Comparison of ENCODE assay signal across 26 cellular contexts in genomic region chr11:60059052-60059451, GRCh38. TPM values are rescaled to one million over a fixed set of nuclear protein-coding genes. Genes with fewer than 3 reads are reported as not detected.
"Had no signal": no experiment of that assay in that cellular context is flagged by ENCODE, and none has a peak within 500 bp of the region (broad histone marks: within the 10 kb centered on the region; RNA-seq: fewer than 3 reads in every experiment).

No MANE protein-coding gene starts in this region.

- H3K4me3 ChIP-seq: coronary artery, esophagus muscularis mucosa, gastroesophageal sphincter, heart left ventricle, mucosa of descending colon, ovary, right lobe of liver, testis had no signal

- H3K9me3 Mint-ChIP-seq: activated CD4-positive, alpha-beta T cell treated with anti-CD3 and anti-CD28 coated beads, Interleukin-2, amount 10 ng/mL, durations not matched to agents 7 days and 5 days; type B pancreatic cell had no signal

- DNase-seq: activated CD4-positive, alpha-beta T cell treated with anti-CD3 and anti-CD28 coated beads, Interleukin-2, amount 10 ng/mL, durations not matched to agents 7 days and 5 days; activated CD4-positive, CD25-positive, alpha-beta regulatory T cell; activated CD8-positive, alpha-beta memory T cell treated with anti-CD3 and anti-CD28 coated beads, Interleukin-2, amount 50 U/mL, for 4 hours; activated effector memory CD4-positive, alpha-beta T cell treated with anti-CD3 and anti-CD28 coated beads, Interleukin-2, amount 50 U/mL, for 16 hours; activated naive CD4-positive, alpha-beta T cell treated with anti-CD3 and anti-CD28 coated beads, Interleukin-2, amount 50 U/mL, for 16 hours; activated T-cell treated with anti-CD3 and anti-CD28 coated beads, Interleukin-2, amount 50 U/mL, for 48 hours; aorta; brain microvascular endothelial cell; effector CD4-positive, alpha-beta T cell; heart left ventricle; left ventricle myocardium superior; mucosa of descending colon; naive B cell; ovary; right lobe of liver; small intestine; stimulated activated CD4-positive, alpha-beta T cell treated with anti-CD3 and anti-CD28 coated beads, Interleukin-4, amount 100 ng/mL, for 1 hour; T-helper 9 cell; testis had no signal

- H3K36me3 Mint-ChIP-seq: memory B cell, naive B cell, type B pancreatic cell had no signal

- H3K4me1 ChIP-seq: esophagus muscularis mucosa, gastroesophageal sphincter, right lobe of liver, testis had no signal

- H3K27ac Mint-ChIP-seq: activated CD4-positive, alpha-beta T cell treated with anti-CD3 and anti-CD28 coated beads, Interleukin-2, amount 10 ng/mL, durations not matched to agents 7 days and 5 days; memory B cell; naive B cell; type B pancreatic cell had no signal

- H3K36me3 ChIP-seq: brain microvascular endothelial cell, esophagus muscularis mucosa, gastroesophageal sphincter, heart left ventricle, ovary, right lobe of liver had no signal

- H3K9me3 ChIP-seq: esophagus muscularis mucosa, gastroesophageal sphincter, mucosa of descending colon, ovary, right lobe of liver, testis had no signal

- H3K27ac ChIP-seq: brain microvascular endothelial cell, coronary artery, esophagus muscularis mucosa, gastroesophageal sphincter, heart left ventricle, ovary, right lobe of liver, testis had no signal

- H3K4me1 Mint-ChIP-seq: activated CD4-positive, alpha-beta T cell treated with anti-CD3 and anti-CD28 coated beads, Interleukin-2, amount 10 ng/mL, durations not matched to agents 7 days and 5 days; memory B cell; naive B cell had no signal

- H3K27me3 ChIP-seq: brain microvascular endothelial cell, esophagus muscularis mucosa, gastroesophageal sphincter, heart left ventricle, ovary, right lobe of liver, testis had no signal

- H3K4me3 Mint-ChIP-seq: activated CD4-positive, alpha-beta T cell treated with anti-CD3 and anti-CD28 coated beads, Interleukin-2, amount 10 ng/mL, durations not matched to agents 7 days and 5 days; memory B cell; naive B cell; type B pancreatic cell had no signal

- ATAC-seq: gastroesophageal sphincter, heart left ventricle, left ventricle myocardium superior, mucosa of descending colon, right lobe of liver had no signal

RNA-seq across cellular contexts. Expression of gene MS4A3, which starts 2.6 kb away (rescaled TPM):
- total RNA-seq: activated CD4-positive, alpha-beta T cell treated with anti-CD3 and anti-CD28 coated beads, Interleukin-2, amount 10 ng/mL, durations not matched to agents 7 days and 5 days; aorta; esophagus muscularis mucosa; gastroesophageal sphincter; kidney epithelial cell; left ventricle myocardium superior; mucosa of descending colon; ovary; pulmonary artery endothelial cell had no signal
- polyA plus RNA-seq: aorta, ovary, small intestine had no signal

RNA-seq across cellular contexts. Expression of gene OOSP2, which starts 18.8 kb away (rescaled TPM):
- total RNA-seq: activated CD4-positive, alpha-beta T cell treated with anti-CD3 and anti-CD28 coated beads, Interleukin-2, amount 10 ng/mL, durations not matched to agents 7 days and 5 days; aorta; esophagus muscularis mucosa; gastroesophageal sphincter; heart left ventricle; kidney epithelial cell; left ventricle myocardium superior; mucosa of descending colon; ovary; pulmonary artery endothelial cell; right lobe of liver had no signal
- polyA plus RNA-seq: aorta, heart left ventricle, small intestine had no signal

RNA-seq across cellular contexts. Expression of gene MS4A2, which starts 29.4 kb away (rescaled TPM):
- total RNA-seq: activated CD4-positive, alpha-beta T cell treated with anti-CD3 and anti-CD28 coated beads, Interleukin-2, amount 10 ng/mL, durations not matched to agents 7 days and 5 days; kidney epithelial cell; pulmonary artery endothelial cell had no signal

RNA-seq across cellular contexts. Expression of gene OOSP4B, which starts 42.1 kb away (rescaled TPM):
- total RNA-seq: activated CD4-positive, alpha-beta T cell treated with anti-CD3 and anti-CD28 coated beads, Interleukin-2, amount 10 ng/mL, durations not matched to agents 7 days and 5 days; aorta; esophagus muscularis mucosa; gastroesophageal sphincter; heart left ventricle; kidney epithelial cell; left ventricle myocardium superior; mucosa of descending colon; ovary; pulmonary artery endothelial cell; right lobe of liver had no signal
- polyA plus RNA-seq: aorta, heart left ventricle, small intestine had no signal
